ENCODE assay signal across 8 cellular contexts in genomic region chr16:9139965-9140364, GRCh38. TPM values are rescaled to one million over a fixed set of nuclear protein-coding genes. Genes with fewer than 3 reads are reported as not detected.
DNase-seq lines count a peak whose midpoint lies in the region; ATAC-seq, FAIRE-seq and TF ChIP-seq lines count a peak whose summit lies in the region.

No MANE protein-coding gene starts in this region.

- H2AK5ac ChIP-seq in H1 (ENCODE audit: low read depth, low read length), result no peak overlapping the region

- CTCF ChIA-PET in H1 (lab: Charles Lee; ENCODE audit: partially characterized antibody), result interaction anchor here (0.6 to 4.3 kb wide), 10 partner anchors 12 to 651 kb away, joined by 3 to 39 read pairs (median 5); no protein-coding TSS in a partner anchor

- H2BK15ac ChIP-seq in H1 (ENCODE audit: low read length), result no peak overlapping the region

- H3K4me2 ChIP-seq in BLaER1 treated with 17β-estradiol and CSF1 and Interleukin-3, amounts not matched to agents 10 nM and 100 nM, result peak overlapping the region in 6 of 11 experiments; percentile 2 to 64 (median 24); a peak in 7 of 22 replicates
- H3K4me2 ChIP-seq in H1 (ENCODE audit: insufficient read depth in 1 of 2, low read depth in 2 of 2, low read length in 2 of 2), result no peak overlapping the region

- H2BK12ac ChIP-seq in H1 (ENCODE audit: low read depth, low read length), result no peak overlapping the region

- H3K56ac ChIP-seq in H1 (replicated peaks; ENCODE audit: insufficient read length, low read depth, low read length), result no peak overlapping the region

- peak; percentile 86 for DNase-seq in NAMALWA (ENCODE audit: low spot score)
- no peak for DNase-seq in H1 (ENCODE audit: low read depth in 1 of 2, low spot score in 2 of 2)
- DNase-seq in glomerular visceral epithelial cell (ENCODE audit: extremely low spot score), result no peak
- no peak for DNase-seq in NCI-H187 (lab: John Stamatoyannopoulos, UW)

- H3K23ac ChIP-seq in H1 (ENCODE audit: insufficient read length), result no peak overlapping the region

- H3K27ac ChIP-seq in BLaER1 treated with 17β-estradiol and CSF1 and Interleukin-3, amounts not matched to agents 10 nM and 100 nM, result no peak overlapping the region
- H3K27ac ChIP-seq in H1 (ENCODE audit: low read depth, low read length), result no peak overlapping the region

- peak; percentile 95 for FAIRE-seq in H1 (lab: Jason Lieb, UNC)

- H3K14ac ChIP-seq in H1 (ENCODE audit: insufficient read length), result no peak overlapping the region

- H4K91ac ChIP-seq in H1 (replicated peaks; ENCODE audit: insufficient read length, low read length), result no peak overlapping the region

- TF ChIP-seq EP300 in H1 (IDR thresholded peaks at IDR 0.05; ENCODE audit: borderline replicate concordance in 1 of 2, low read depth in 2 of 2, low read length in 2 of 2), result no peak

- H3K9me3 ChIP-seq in BLaER1 treated with 17β-estradiol and CSF1 and Interleukin-3, amounts not matched to agents 10 nM and 100 nM (replicated peaks in 1 of 11), result no peaks in the 10 kb centered on the region
- no peaks in the 10 kb centered on the region for H3K9me3 ChIP-seq in H1 (ENCODE audit: insufficient read depth in 2 of 2, low read depth in 1 of 2, low read length in 1 of 2)

- POLR2A ChIA-PET in H1 (lab: Charles Lee; ENCODE audit: partially characterized antibody), result interaction anchor here (1.4 kb wide), 1 partner anchor 48 kb away, joined by 3 read pairs; no protein-coding TSS in a partner anchor

- H2BK20ac ChIP-seq in H1 (ENCODE audit: low read length), result no peak overlapping the region

- H3K4ac ChIP-seq in H1 (replicated peaks; ENCODE audit: insufficient read length, low read depth, low read length), result no peak overlapping the region

- no peaks in the 10 kb centered on the region for H3K27me3 ChIP-seq in BLaER1 treated with 17β-estradiol and CSF1 and Interleukin-3, amounts not matched to agents 10 nM and 100 nM
- no peaks in the 10 kb centered on the region for H3K27me3 ChIP-seq in H1 (replicated peaks in 1 of 4; ENCODE audit: control insufficient read depth in 3 of 4, extremely low read depth in 1 of 4, insufficient read depth in 3 of 4, low read length in 3 of 4)

- peaks cover 2% of the 10 kb centered on the region; the same call in 1 of the 2 replicates for H3K79me1 ChIP-seq in H1 (ENCODE audit: low read depth, low read length)

- no peaks in the 10 kb centered on the region for H3K79me2 ChIP-seq in H1 (ENCODE audit: control insufficient read depth in 1 of 2, insufficient read depth in 2 of 2, low read length in 2 of 2)

- no peak overlapping the region for H3K4me3 ChIP-seq in BLaER1 treated with 17β-estradiol and CSF1 and Interleukin-3, amounts not matched to agents 10 nM and 100 nM
- H3K4me3 ChIP-seq in H1 (ENCODE audit: extremely low read depth in 1 of 4, insufficient read depth in 2 of 4, low read depth in 3 of 4, low read length in 4 of 4), result no peak overlapping the region

- H3K18ac ChIP-seq in H1 (ENCODE audit: extremely low read depth, low read length), result no peak overlapping the region

- peaks cover 0 to 23% (median 6%) of the 10 kb centered on the region in 11 experiments; a peak in 11 of 22 replicates for H4K20me1 ChIP-seq in BLaER1 treated with 17β-estradiol and CSF1 and Interleukin-3, amounts not matched to agents 10 nM and 100 nM
- no peaks in the 10 kb centered on the region for H4K20me1 ChIP-seq in H1 (replicated peaks in 1 of 2; ENCODE audit: control insufficient read depth in 1 of 2, insufficient read depth in 2 of 2, low read length in 2 of 2)

- H2AFZ ChIP-seq in H1 (ENCODE audit: low read length), result no peak overlapping the region

- no peak overlapping the region for H3K9ac ChIP-seq in BLaER1 treated with 17β-estradiol and CSF1 and Interleukin-3, amounts not matched to agents 10 nM and 100 nM
- no peak overlapping the region for H3K9ac ChIP-seq in H1 (replicated peaks in 1 of 4; ENCODE audit: extremely low read depth in 1 of 4, low read depth in 3 of 4, low read length in 3 of 4)

- TF ChIP-seq CTCF in H1 (IDR thresholded peaks at IDR 0.05; ENCODE audit: control extremely low read depth in 1 of 3, insufficient read depth in 1 of 3, low read depth in 1 of 3, low read length in 3 of 3), result no peak

- ATAC-seq in GM19351 (IDR thresholded peaks at IDR 0.05; ENCODE audit: unreplicated experiment) (peak; percentile 74), GM21717 (IDR thresholded peaks at IDR 0.05; ENCODE audit: unreplicated experiment) (no peak), HG03025 (IDR thresholded peaks at IDR 0.05; ENCODE audit: low FRiP score, unreplicated experiment) (no peak)

- TF ChIP-seq RAD21 in H1 (IDR thresholded peaks at IDR 0.05 in 1 of 2, conservative IDR thresholded peaks at IDR 0.05 in 1 of 2; ENCODE audit: low read depth in 2 of 2, low read length in 2 of 2), result no peak

- no peak overlapping the region for H4K8ac ChIP-seq in H1 (ENCODE audit: extremely low read depth, insufficient read depth, low read length)

- H2BK5ac ChIP-seq in H1 (ENCODE audit: low read depth, low read length), result no peak overlapping the region

- H4K5ac ChIP-seq in H1 (ENCODE audit: insufficient read length, low read depth, low read length), result no peak overlapping the region

- no peak for TF ChIP-seq POLR2A in H1 (IDR thresholded peaks at IDR 0.05; ENCODE audit: control extremely low read depth in 1 of 2, low read depth in 2 of 2, low read length in 2 of 2)

- H2BK120ac ChIP-seq in H1 (replicated peaks; ENCODE audit: low read depth, low read length), result no peak overlapping the region

- H3K23me2 ChIP-seq in H1 (ENCODE audit: low read depth, low read length), result peaks cover 2% of the 10 kb centered on the region; the same call in 1 of the 2 replicates

- H3K4me1 ChIP-seq in BLaER1 treated with 17β-estradiol and CSF1 and Interleukin-3, amounts not matched to agents 10 nM and 100 nM, result peaks cover 9 to 52% (median 42%) of the 10 kb centered on the region in 10 experiments; a peak in 19 of 20 replicates
- H3K4me1 ChIP-seq in H1 (replicated peaks in 1 of 4; ENCODE audit: control insufficient read depth in 3 of 4, insufficient read depth in 4 of 4, low read length in 3 of 4), result peaks cover 0 to 2% (median 0%) of the 10 kb centered on the region in 4 experiments; a peak in 3 of 7 replicates

- 86% methylated on average over 7 of the region's 7 CpGs; no CpG with 5 or more reads in 1 of the 2 experiments for WGBS in H1 (ENCODE audit: extremely low coverage in 1 of 2, insufficient coverage in 1 of 2, insufficient read length in 1 of 2, insufficient replicate concordance in 2 of 2, low coverage in 1 of 2, low lambda C conversion rate in 2 of 2, missing lambda C conversion rate in 1 of 2), 2 experiments

- no peaks in the 10 kb centered on the region for H3K36me3 ChIP-seq in BLaER1 treated with 17β-estradiol and CSF1 and Interleukin-3, amounts not matched to agents 10 nM and 100 nM
- H3K36me3 ChIP-seq in H1 (ENCODE audit: control insufficient read depth in 2 of 4, insufficient read depth in 4 of 4, low read length in 3 of 4), result no peaks in the 10 kb centered on the region

TF ChIP-seq in H1, 55 proteins besides CTCF, POLR2A, EP300 and RAD21 (continues in another document):
- TF ChIP-seq SUZ12 (IDR thresholded peaks at IDR 0.05; ENCODE audit: low read length) (no peak), TAF7 (optimal IDR thresholded peaks at IDR 0.05; ENCODE audit: borderline replicate concordance, low read depth, low read length) (no peak), EZH2 (IDR thresholded peaks at IDR 0.05; ENCODE audit: low read depth, low read length, severe bottlenecking) (no peak), ATF3 (IDR thresholded peaks at IDR 0.05; ENCODE audit: insufficient read depth, low read depth, low read length) (peak; percentile 84), MAX (IDR thresholded peaks at IDR 0.05) (peak; percentile 50; the same call in 1 of the 2 replicates), GABPA (IDR thresholded peaks at IDR 0.05; ENCODE audit: borderline replicate concordance, insufficient read depth, low read length) (no peak)

RNA-seq across cellular contexts. Expression of gene HAPSTR1, which starts 48.5 kb away (rescaled TPM):
- 63.1 and 66.1 TPM in 2 replicates for total RNA-seq in H1 (2021; fragmentation: NEBNext Ultra II Directional; extraction: Animal tissue kit (Norgen Biotek cat#: 25700))
- 11.6 and 11.9 TPM in 2 replicates for polyA plus RNA-seq in H1 (2011; rRNA removed)
- polyA plus RNA-seq in H1 (2011; cell fraction: cytosol; rRNA removed), result 16.9 TPM
- polyA plus RNA-seq in H1 (2011; cell fraction: nucleus; rRNA removed), result 9.7 TPM
- polyA plus RNA-seq in H1 (2012, experiment 1 of 2), result 14.3 to 21.6 TPM (median 17.4 TPM) in 4 replicates
- 3.4 TPM for polyA plus RNA-seq in H1 (2012, experiment 2 of 2)
- 22.2 TPM for polyA plus RNA-seq in H1 (2013, experiment 1 of 2)
- 21.7 TPM for polyA plus RNA-seq in H1 (2013, experiment 2 of 2)
- polyA minus RNA-seq in H1 (2011; rRNA and poly(A)+ RNA removed), result 38.0 and 41.9 TPM in 2 replicates
- polyA minus RNA-seq in H1 (2011; cell fraction: cytosol; rRNA and poly(A)+ RNA removed), result 29.7 TPM
- 26.0 TPM for polyA minus RNA-seq in H1 (2011; cell fraction: nucleus; rRNA and poly(A)+ RNA removed)

Comparison
In these comparisons a context has a peak if more than half of its experiments do, and no peak if none do; other contexts are left out.
1. H3K4me2 ChIP-seq: peak in BLaER1 treated with 17β-estradiol and CSF1 and Interleukin-3, amounts not matched to agents 10 nM and 100 nM (6 of 11); none in H1 (0 of 2).